ENCODE assay signal across 8 cellular contexts in genomic region chr12:104057771-104058197, GRCh38. TPM values are rescaled to one million over a fixed set of nuclear protein-coding genes. Genes with fewer than 3 reads are reported as not detected.
DNase-seq lines count a peak whose midpoint lies in the region; ATAC-seq, FAIRE-seq and TF ChIP-seq lines count a peak whose summit lies in the region.

No MANE protein-coding gene starts in this region.

- H3K27ac Mint-ChIP-seq in glutamatergic neuron (ENCODE audit: unreplicated experiment), result no peak overlapping the region

- peak; percentile 59 for TF ChIP-seq CTCF in glutamatergic neuron (IDR thresholded peaks at IDR 0.05; ENCODE audit: partially characterized antibody, unreplicated experiment)

- DNase-seq in AG20443 (ENCODE audit: low spot score) (peak; percentile 49), GM12891 (ENCODE audit: insufficient read length, low spot score) (no peak), RPMI8226 (peak; percentile 11), glutamatergic neuron (no peak)

- H3K36me3 Mint-ChIP-seq in glutamatergic neuron (ENCODE audit: unreplicated experiment), result no peaks in the 10 kb centered on the region

- peaks cover 17% of the 10 kb centered on the region for H3K4me1 Mint-ChIP-seq in glutamatergic neuron (ENCODE audit: low read depth, unreplicated experiment)

- H3K4me3 Mint-ChIP-seq in glutamatergic neuron (ENCODE audit: unreplicated experiment), result no peak overlapping the region

- FAIRE-seq in GM12891 (lab: Jason Lieb, UNC), result peak; percentile 23

- no peak for ATAC-seq in GM21526 (IDR thresholded peaks at IDR 0.05; ENCODE audit: low FRiP score, unreplicated experiment)
- no peak for ATAC-seq in esophagus mucosa
- ATAC-seq in GM18517 (IDR thresholded peaks at IDR 0.05; ENCODE audit: unreplicated experiment), result no peak
- ATAC-seq in HG03565 (IDR thresholded peaks at IDR 0.05; ENCODE audit: unreplicated experiment), result no peak

- H3K9me3 Mint-ChIP-seq in glutamatergic neuron (ENCODE audit: unreplicated experiment), result peaks cover 2% of the 10 kb centered on the region

- no peaks in the 10 kb centered on the region for H3K27me3 Mint-ChIP-seq in glutamatergic neuron (ENCODE audit: unreplicated experiment)

- TF ChIP-seq POLR2A in GM12891 (IDR thresholded peaks at IDR 0.05; ENCODE audit: low read depth, low read length), result no peak

TF ChIP-seq in GM12891, 5 proteins besides CTCF, POLR2A, EP300 and RAD21:
- TF ChIP-seq POU2F2 (IDR thresholded peaks at IDR 0.05; ENCODE audit: low read depth, low read length) (no peak), PAX5 (IDR thresholded peaks at IDR 0.05; ENCODE audit: insufficient read depth, low read length, severe bottlenecking) (no peak), SPI1 (IDR thresholded peaks at IDR 0.05; ENCODE audit: low read depth, low read length) (no peak), TAF1 (IDR thresholded peaks at IDR 0.05; ENCODE audit: low read depth, low read length) (no peak), POLR2AphosphoS5 (IDR thresholded peaks at IDR 0.05; ENCODE audit: low read depth, low read length) (no peak)

RNA-seq across cellular contexts. Expression of gene HCFC2, which starts 6.5 kb away (rescaled TPM):
- 4.2 TPM for polyA plus RNA-seq in GM12891 (2012; ENCODE audit: low read depth, missing spikeins)
- 25.1 TPM for total RNA-seq in glutamatergic neuron (ENCODE audit: unreplicated experiment)
- 12.6 TPM for total RNA-seq in esophagus mucosa

RNA-seq across cellular contexts. Expression of gene GLT8D2, which starts 7.8 kb away (rescaled TPM):
- 0.23 TPM for polyA plus RNA-seq in GM12891 (2012; ENCODE audit: low read depth, missing spikeins)
- total RNA-seq in glutamatergic neuron (ENCODE audit: unreplicated experiment), result not detected
- total RNA-seq in esophagus mucosa, result 0.88 TPM

Comparison
In these comparisons a context has a peak if more than half of its experiments do, and no peak if none do; other contexts are left out.
1. DNase-seq: peak in AG20443 (single experiment) and RPMI8226 (single experiment); none in GM12891 (single experiment) and glutamatergic neuron (single experiment).